8 cellular contexts compared by ENCODE assay signal in genomic region chr3:197029511-197030167, GRCh38. TPM values are rescaled to one million over a fixed set of nuclear protein-coding genes. Genes with fewer than 3 reads are reported as not detected.
A peak's percentile ranks its signal among the peaks of the same experiment; 100 is the strongest.
DNase-seq lines count a peak whose midpoint lies in the region; ATAC-seq and TF ChIP-seq lines count a peak whose summit lies in the region.

TSS of gene MELTF (minus strand) at chr3:197029817. CDS start at chr3:197029702, 115 bp downstream.

- peaks cover 0 to 10% of the 10 kb centered on the region in 2 donors for H3K9me3 Mint-ChIP-seq in activated T-cell treated with anti-CD3 and anti-CD28 coated beads, Interleukin-2, amount 50 U/mL, for 72 hours

- H4K20me1 ChIP-seq in PC-3 (ENCODE audit: low read length) = no peaks in the 10 kb centered on the region
- no peaks in the 10 kb centered on the region for H4K20me1 ChIP-seq in osteoblast (ENCODE audit: insufficient read depth, low read length)

- H3K27ac ChIP-seq in PC-3 (ENCODE audit: low read length) (peak within 1 kb of the TSS; percentile 85), osteoblast (ENCODE audit: low read depth, low read length) (peak within 1 kb of the TSS; percentile 78), tibial artery (no peak within 1 kb of the TSS)

- peak within 1 kb of the TSS; percentile 49 for H3K4me3 ChIP-seq in BJ (ENCODE audit: low read depth, low read length)
- H3K4me3 ChIP-seq in PC-3 (ENCODE audit: low read length) = peak within 1 kb of the TSS; percentile 87
- H3K4me3 ChIP-seq in fibroblast of villous mesenchyme (ENCODE audit: low read depth, low read length) = peak within 1 kb of the TSS; percentile 58
- peak within 1 kb of the TSS; percentile 65 for H3K4me3 ChIP-seq in osteoblast (ENCODE audit: insufficient read depth, low read length)
- peak within 1 kb of the TSS; percentile 36 to 49 for H3K4me3 ChIP-seq in tibial artery

- POLR2A ChIA-PET in BJ (lab: Charles Lee) (no interaction called here), PC-3 (lab: Charles Lee; ENCODE audit: unreplicated experiment) (interaction anchor here (1.1 kb wide), 1 partner anchor 27 kb away, joined by 9 read pairs; no protein-coding TSS in a partner anchor)

- H2AFZ ChIP-seq in PC-3 (ENCODE audit: low read length) (peak within 1 kb of the TSS; percentile 78), osteoblast (ENCODE audit: low read length) (peak within 1 kb of the TSS; percentile 86)

- H3K36me3 ChIP-seq in BJ (ENCODE audit: control insufficient read depth, insufficient read depth, low read length) (no peaks in the 10 kb centered on the region), PC-3 (ENCODE audit: low read depth, low read length) (peaks cover 4% of the 10 kb centered on the region; the same call in 1 of the 2 replicates), osteoblast (ENCODE audit: insufficient read depth, low read length) (no peaks in the 10 kb centered on the region), tibial artery (peaks cover 0 to 4% (median 0%) of the 10 kb centered on the region in 3 donors)

- H3K9ac ChIP-seq in PC-3 (ENCODE audit: low read length) = peak within 1 kb of the TSS; percentile 80

- DNase-seq in BJ (ENCODE audit: low read depth) = no peak
- DNase-seq in PC-3 = peak; percentile 75
- peak; percentile 80 to 90 for DNase-seq in activated T-cell treated with anti-CD3 and anti-CD28 coated beads, Interleukin-2, amount 50 U/mL, for 72 hours
- DNase-seq in fibroblast of villous mesenchyme (ENCODE audit: low read depth) = peak; percentile 82
- peak; percentile 99 for DNase-seq in osteoblast (ENCODE audit: insufficient read length, low spot score, missing footprints)
- DNase-seq in tibial artery = no peak

- peaks cover 17% of the 10 kb centered on the region for H3K4me1 Mint-ChIP-seq in activated T-cell treated with anti-CD3 and anti-CD28 coated beads, Interleukin-2, amount 50 U/mL, for 72 hours (ENCODE audit: low read depth)

- peak within 1 kb of the TSS; percentile 92 for H3K4me2 ChIP-seq in PC-3 (ENCODE audit: low read length)
- peak within 1 kb of the TSS; percentile 76 for H3K4me2 ChIP-seq in osteoblast (ENCODE audit: insufficient read depth, low read length)

- H3K4me3 Mint-ChIP-seq in activated T-cell treated with anti-CD3 and anti-CD28 coated beads, Interleukin-2, amount 50 U/mL, for 72 hours = peak within 1 kb of the TSS; percentile 83 to 84

- ATAC-seq in GM19043 (IDR thresholded peaks at IDR 0.05; ENCODE audit: low read depth, unreplicated experiment) (peak; percentile 73), HG03439 (IDR thresholded peaks at IDR 0.05; ENCODE audit: unreplicated experiment) (peak; percentile 85), PC-3 (peak; percentile 52)
- peak; percentile 83 for ATAC-seq in activated T-cell treated with anti-CD3 and anti-CD28 coated beads, Interleukin-2, amount 50 U/mL, for 72 hours (replicated peaks in 1 of 2)

- BruUV-seq in PC-3 (replicated peaks; lab: Mats Ljungman, UMichigan) = no TSS peak

- TF ChIP-seq CTCF in BJ (IDR thresholded peaks at IDR 0.05; ENCODE audit: insufficient read depth, low read depth, low read length) (peak; percentile 55), PC-3 (conservative IDR thresholded peaks at IDR 0.05; ENCODE audit: low read depth, low read length) (peak; percentile 83), fibroblast of villous mesenchyme (IDR thresholded peaks at IDR 0.05; ENCODE audit: insufficient read depth, low read depth, low read length) (peak; percentile 66), osteoblast (IDR thresholded peaks at IDR 0.05; ENCODE audit: extremely low read depth, low read depth, low read length) (peak; percentile 49), tibial artery (IDR thresholded peaks at IDR 0.05) (peak; percentile 41 to 51)

- H3K27me3 ChIP-seq in BJ (ENCODE audit: control insufficient read depth, insufficient read depth, low read length) (no peaks in the 10 kb centered on the region), PC-3 (ENCODE audit: low read length) (no peaks in the 10 kb centered on the region), osteoblast (ENCODE audit: insufficient read depth, low read length) (no peaks in the 10 kb centered on the region), tibial artery (peaks cover 0 to 46% of the 10 kb centered on the region in 2 donors)

- no peaks in the 10 kb centered on the region for H3K9me3 ChIP-seq in PC-3 (ENCODE audit: low read length)
- no peaks in the 10 kb centered on the region for H3K9me3 ChIP-seq in osteoblast (ENCODE audit: low read depth, low read length)
- no peaks in the 10 kb centered on the region for H3K9me3 ChIP-seq in tibial artery

- H3K27ac Mint-ChIP-seq in activated T-cell treated with anti-CD3 and anti-CD28 coated beads, Interleukin-2, amount 50 U/mL, for 72 hours = no peak within 1 kb of the TSS

- H3K27me3 Mint-ChIP-seq in activated T-cell treated with anti-CD3 and anti-CD28 coated beads, Interleukin-2, amount 50 U/mL, for 72 hours (ENCODE audit: low read depth) = peaks cover 1% of the 10 kb centered on the region

- no peaks in the 10 kb centered on the region for H3F3A ChIP-seq in PC-3 (ENCODE audit: low read length, unreplicated experiment)

- H3K4me1 ChIP-seq in PC-3 (ENCODE audit: insufficient read depth, low read length) (peaks cover 41% of the 10 kb centered on the region), osteoblast (ENCODE audit: insufficient read depth, low read length) (peaks cover 25% of the 10 kb centered on the region), tibial artery (peaks cover 0 to 30% (median 22%) of the 10 kb centered on the region in 4 donors)

- H3K79me2 ChIP-seq in PC-3 (ENCODE audit: low read length) (peaks cover 23% of the 10 kb centered on the region), osteoblast (ENCODE audit: insufficient read depth, low read length) (no peaks in the 10 kb centered on the region)

- H3K9me2 ChIP-seq in PC-3 (replicated peaks; ENCODE audit: low read length) = no peaks in the 10 kb centered on the region

- intact Hi-C loops in PC-3 (cut with micrococcal nuclease) (loop anchor here (2.0 kb wide), 1 partner anchor 51 kb away; no protein-coding TSS in a partner anchor), tibial artery (cut with DNase I; ENCODE audit: low total_unique reads) (no loop called here)

- peaks cover 0 to 2% of the 10 kb centered on the region in 2 donors for H3K36me3 Mint-ChIP-seq in activated T-cell treated with anti-CD3 and anti-CD28 coated beads, Interleukin-2, amount 50 U/mL, for 72 hours (ENCODE audit: insufficient read depth in 2 of 2)

- CTCF ChIA-PET in BJ (lab: Yijun Ruan, JAX) = interaction anchor here (0.7 to 3.4 kb wide), 19 partner anchors 9 to 168 kb away, joined by 3 to 14 read pairs (median 4); no protein-coding TSS in a partner anchor
- CTCF ChIA-PET in PC-3 (lab: Charles Lee) = interaction anchor here (0.5 to 1.9 kb wide), 5 partner anchors 9 to 54 kb away, joined by 3 to 6 read pairs (median 6); no protein-coding TSS in a partner anchor

RNA-seq across cellular contexts. Expression of gene MELTF, which starts in this region (rescaled TPM):
- 1.5 and 1.8 TPM in 2 replicates for polyA plus RNA-seq in BJ (2011; rRNA removed)
- 0.72 and 1.7 TPM in 2 replicates for polyA minus RNA-seq in BJ (2011; rRNA and poly(A)+ RNA removed)
- total RNA-seq in PC-3 (2014; rRNA removed) = 40.6 and 46.8 TPM in 2 replicates
- 1 to 10 TPM; 2.9 to 4.9 TPM for total RNA-seq in activated T-cell treated with anti-CD3 and anti-CD28 coated beads, Interleukin-2, amount 50 U/mL, for 72 hours
- 4.7 and 5.2 TPM in 2 replicates for total RNA-seq in fibroblast of villous mesenchyme
- 2.4 and 5.1 TPM in 2 replicates for total RNA-seq in osteoblast

Comparison
In these comparisons a context has a peak if more than half of its experiments do, and no peak if none do; other contexts are left out.
1. DNase-seq: peak in PC-3 (single experiment), activated T-cell treated with anti-CD3 and anti-CD28 coated beads, Interleukin-2, amount 50 U/mL, for 72 hours (2 of 2), fibroblast of villous mesenchyme (single experiment) and osteoblast (single experiment); none in BJ (single experiment) and tibial artery (0 of 2).
2. H3K27ac ChIP-seq: peak in PC-3 (single experiment) and osteoblast (single experiment); none in tibial artery (0 of 2).
3. Peak in every context shown above with its lines, with median percentiles within 50 percentile points of each other: H3K4me3 ChIP-seq, CTCF ChIP-seq and ATAC-seq.